In genomic region chr4:76194325-76194724, GRCh38 we compare ENCODE assay signal across 10 cellular contexts. TPM values are rescaled to one million over a fixed set of nuclear protein-coding genes. Genes with fewer than 3 reads are reported as not detected.
DNase-seq lines count a peak whose midpoint lies in the region; ATAC-seq and TF ChIP-seq lines count a peak whose summit lies in the region.
"Had no signal": no experiment of that assay in that cellular context is flagged by ENCODE, and none has a peak within 500 bp of the region (broad histone marks: within the 10 kb centered on the region; RNA-seq: fewer than 3 reads in every experiment).

No MANE protein-coding gene starts in this region.

- no peaks in the 10 kb centered on the region for H3K9me3 ChIP-seq in SK-N-SH
- H3K9me3 ChIP-seq in sigmoid colon, result no peaks in the 10 kb centered on the region

- H3K36me3 ChIP-seq in SK-N-SH (replicated peaks in 1 of 2; ENCODE audit: control insufficient read depth in 1 of 2, insufficient read depth in 2 of 2, low read length in 1 of 2), result peaks cover 22 to 39% of the 10 kb centered on the region in 2 experiments
- H3K36me3 ChIP-seq in sigmoid colon, result peaks cover 0 to 39% (median 3%) of the 10 kb centered on the region in 4 donors

- POLR2A ChIA-PET in SK-N-SH (lab: Yijun Ruan, JAX), result no interaction called here

- H3K4me1 ChIP-seq in SK-N-SH (ENCODE audit: control insufficient read depth in 1 of 2, insufficient read depth in 2 of 2, low read depth in 1 of 2, low read length in 1 of 2) (peaks cover 18 to 29% of the 10 kb centered on the region in 2 experiments), sigmoid colon (peaks cover 0 to 68% (median 59%) of the 10 kb centered on the region in 4 donors)

- WGBS in SK-N-SH (ENCODE audit: low lambda C conversion rate), result 20% methylated on average over 2 of the region's 2 CpGs
- 79% methylated on average over 2 of the region's 2 CpGs for WGBS in sigmoid colon, 2 donors

- intact Hi-C loops in sigmoid colon (cut with DNase I), result no loop called here

- no peaks in the 10 kb centered on the region for H4K20me1 ChIP-seq in SK-N-SH (ENCODE audit: insufficient read depth)

- in situ Hi-C loops in Caki2 (cut with HindIII; ENCODE audit: low pct_unique_long_range_greater_than_20kb, low sequenced_read_pairs), result no loop called here

- H3K9ac ChIP-seq in SK-N-SH, result no peak overlapping the region

- H2AFZ ChIP-seq in SK-N-SH (ENCODE audit: low read depth), result no peak overlapping the region

- CTCF ChIA-PET in SK-N-SH (lab: Yijun Ruan, JAX), result interaction anchor here (2.0 kb wide), 1 partner anchor 15 kb away, joined by 9 read pairs; no protein-coding TSS in a partner anchor

- TF ChIP-seq CTCF in SK-N-SH (IDR thresholded peaks at IDR 0.05), result no peak
- TF ChIP-seq CTCF in sigmoid colon (IDR thresholded peaks at IDR 0.05), result no peak

- H3K79me2 ChIP-seq in SK-N-SH (ENCODE audit: insufficient read depth), result peaks cover 66% of the 10 kb centered on the region

- DNase-seq in Caki2 (ENCODE audit: low read depth), result peak; percentile 14
- DNase-seq in SK-N-SH, result no peak
- DNase-seq in fibroblast of the conjunctiva (ENCODE audit: low read depth), result peak; percentile 59
- DNase-seq in sigmoid colon, result no peak
- DNase-seq in NCI-H1092 treated with DMSO at 0.1 percent for 48 hours (lab: John Stamatoyannopoulos, UW), result no peak
- DNase-seq in activated gamma-delta T cell (lab: John Stamatoyannopoulos, UW), result no peak
- no peak for DNase-seq in NCI-H2107 (lab: John Stamatoyannopoulos, UW)
- DNase-seq: activated CD4-positive, alpha-beta memory T cell treated with anti-CD3 and anti-CD28 coated beads, Interleukin-2, amount 10 ng/mL, durations not matched to agents 7 days and 5 days; NCI-H2081 treated with DMSO at 0.1 percent for 48 hours had no signal

- no peak for ATAC-seq in GM19452 (IDR thresholded peaks at IDR 0.05; ENCODE audit: unreplicated experiment)

- H3K27me3 ChIP-seq in SK-N-SH (ENCODE audit: insufficient read depth) (no peaks in the 10 kb centered on the region), sigmoid colon (no peaks in the 10 kb centered on the region)

- peak overlapping the region in 1 of 2 experiments; percentile 62; a peak in 2 of 4 replicates for H3K27ac ChIP-seq in SK-N-SH (ENCODE audit: low read depth in 2 of 2, low read length in 1 of 2)
- peak overlapping the region; percentile 45 to 86 (median 71) for H3K27ac ChIP-seq in sigmoid colon

- no peak overlapping the region for H3K4me2 ChIP-seq in SK-N-SH

- TF ChIP-seq EP300 in SK-N-SH (IDR thresholded peaks at IDR 0.05; ENCODE audit: borderline replicate concordance in 1 of 2, low read depth in 1 of 2, low read length in 1 of 2) (0 out of 4 replicates have a peak, but pooled peaks of 1 of the 2 experiments have one; percentile 50), sigmoid colon (IDR thresholded peaks at IDR 0.05) (no peak)

- peaks cover 24% of the 10 kb centered on the region for H3F3A ChIP-seq in SK-N-SH (replicated peaks; ENCODE audit: insufficient read depth)

- H3K9me2 ChIP-seq in SK-N-SH, result no peaks in the 10 kb centered on the region

- TF ChIP-seq RAD21 in SK-N-SH (IDR thresholded peaks at IDR 0.05; ENCODE audit: low read length), result no peak

- no peak for TF ChIP-seq POLR2A in sigmoid colon (IDR thresholded peaks at IDR 0.05)

- H3K4me3 ChIP-seq in SK-N-SH (ENCODE audit: low read depth in 2 of 2, low read length in 1 of 2) (no peak overlapping the region), sigmoid colon (no peak overlapping the region)

TF ChIP-seq in SK-N-SH, 30 proteins besides CTCF, POLR2A, EP300 and RAD21 (continues in another document):
- no peak for TF ChIP-seq MXI1 (IDR thresholded peaks at IDR 0.05; ENCODE audit: low read depth, low read length)
- 0 out of 2 replicates have a peak, but pooled peaks have one; percentile 6 for TF ChIP-seq NFIC (IDR thresholded peaks at IDR 0.05; ENCODE audit: borderline replicate concordance)
- TF ChIP-seq TEAD4 (IDR thresholded peaks at IDR 0.05; ENCODE audit: borderline replicate concordance, insufficient read depth), result peak; percentile 58; the same call in 1 of the 2 replicates
- no peak for TF ChIP-seq ELF1 (IDR thresholded peaks at IDR 0.05)
- TF ChIP-seq SMC3 (IDR thresholded peaks at IDR 0.05; ENCODE audit: low read depth, low read length), result no peak
- TF ChIP-seq REST (IDR thresholded peaks at IDR 0.05; ENCODE audit: low read depth, low read length), result no peak
- TF ChIP-seq YY1 (IDR thresholded peaks at IDR 0.05; ENCODE audit: low read depth), result no peak
- no peak for TF ChIP-seq NRF1 (IDR thresholded peaks at IDR 0.05; ENCODE audit: low read depth, low read length)
- TF ChIP-seq TAF1 (IDR thresholded peaks at IDR 0.05; ENCODE audit: borderline replicate concordance, low read depth, low read length), result no peak
- TF ChIP-seq CHD2 (IDR thresholded peaks at IDR 0.05; ENCODE audit: low read length, partially characterized antibody), result no peak
- no peak for TF ChIP-seq ZBTB33 (IDR thresholded peaks at IDR 0.05; ENCODE audit: borderline replicate concordance, low read depth)
- no peak for TF ChIP-seq RCOR1 (IDR thresholded peaks at IDR 0.05; ENCODE audit: low read length)
- peak; percentile 73 for TF ChIP-seq JUND (IDR thresholded peaks at IDR 0.05)
- TF ChIP-seq FOXM1 (IDR thresholded peaks at IDR 0.05; ENCODE audit: low read depth), result no peak
- no peak for TF ChIP-seq IRF3 (IDR thresholded peaks at IDR 0.05; ENCODE audit: low read depth, low read length)

RNA-seq across cellular contexts. Expression of gene SCARB2, which starts 19.3 kb away (rescaled TPM):
- 89.9 and 94.3 TPM in 2 replicates for total RNA-seq in Caki2 (2014; rRNA removed; shearing (Covaris generic); ENCODE audit: low replicate concordance)
- polyA plus RNA-seq in SK-N-SH (2012; rRNA removed), result 81.3 and 82.6 TPM in 2 replicates
- polyA plus RNA-seq in SK-N-SH (2012; cell fraction: cytosol; rRNA removed), result 108 TPM in 2 replicates
- polyA plus RNA-seq in SK-N-SH (2012; cell fraction: nucleus; rRNA removed), result 45.5 and 83.0 TPM in 2 replicates
- 100 to 1,000 TPM; 119 to 160 (median 141) TPM for total RNA-seq in sigmoid colon
- 10 to 100 TPM; 29.4 to 73.1 (median 38.6) TPM for polyA plus RNA-seq in sigmoid colon

RNA-seq across cellular contexts. Expression of gene NUP54, which starts 46.1 kb away (rescaled TPM):
- total RNA-seq in Caki2 (2014; rRNA removed; shearing (Covaris generic); ENCODE audit: low replicate concordance), result 38.6 and 51.8 TPM in 2 replicates
- polyA plus RNA-seq in SK-N-SH (2012; rRNA removed) (19.4 and 20.4 TPM in 2 replicates), sigmoid colon (10 to 100 TPM; 16.6 to 21.9 (median 18.6) TPM)
- 26.8 and 27.3 TPM in 2 replicates for polyA plus RNA-seq in SK-N-SH (2012; cell fraction: cytosol; rRNA removed)
- polyA plus RNA-seq in SK-N-SH (2012; cell fraction: nucleus; rRNA removed), result 10.2 and 25.7 TPM in 2 replicates
- 10 to 100 TPM; 38.0 to 57.9 (median 48.1) TPM for total RNA-seq in sigmoid colon

RNA-seq across cellular contexts. Expression of gene FAM47E, which starts 57.2 kb away (rescaled TPM):
- 2.0 TPM in 1 of 2 replicates, not detected in the other for total RNA-seq in Caki2 (2014; rRNA removed; shearing (Covaris generic); ENCODE audit: low replicate concordance)
- polyA plus RNA-seq in SK-N-SH (2012; rRNA removed) (1.8 and 2.5 TPM in 2 replicates), sigmoid colon (1 to 10 TPM; 2.6 to 6.0 (median 5.4) TPM)
- polyA plus RNA-seq in SK-N-SH (2012; cell fraction: cytosol; rRNA removed), result 1.9 and 2.7 TPM in 2 replicates
- polyA plus RNA-seq in SK-N-SH (2012; cell fraction: nucleus; rRNA removed), result 2.3 and 5.4 TPM in 2 replicates
- total RNA-seq in sigmoid colon, result 1 to 10 TPM; 1.7 to 3.3 (median 2.0) TPM
- total RNA-seq: activated CD4-positive, alpha-beta memory T cell treated with anti-CD3 and anti-CD28 coated beads, Interleukin-2, amount 10 ng/mL, durations not matched to agents 7 days and 5 days had no signal

Comparison
In these comparisons a context has a peak if more than half of its experiments do, and no peak if none do; other contexts are left out.
1. DNase-seq: peak in Caki2 (single experiment) and fibroblast of the conjunctiva (single experiment); none in SK-N-SH (single experiment), sigmoid colon (single experiment), NCI-H1092 treated with DMSO at 0.1 percent for 48 hours (single experiment), activated gamma-delta T cell (single experiment) and NCI-H2107 (single experiment).